Comparison of ENCODE assay signal across 1 cellular context in genomic region chr17:28334666-28335200, GRCh38.
TF ChIP-seq lines count a peak whose summit lies in the region.

No MANE protein-coding gene starts in this region.

TF ChIP-seq in K562, 482 proteins besides CTCF, POLR2A, EP300 and RAD21:
- TF ChIP-seq ZNF639 (CRISPR knock-in tag; conservative IDR thresholded peaks at IDR 0.05 in 1 of 2, IDR thresholded peaks at IDR 0.05 in 1 of 2), result no peak
- TF ChIP-seq ARID1B (IDR thresholded peaks at IDR 0.05), result peak; percentile 18; the same call in 1 of the 2 replicates
- TF ChIP-seq NFATC3 (IDR thresholded peaks at IDR 0.05), result peak; percentile 88
- TF ChIP-seq CEBPG (CRISPR knock-in tag; IDR thresholded peaks at IDR 0.05), result no peak
- no peak for TF ChIP-seq CEBPG (tag; conservative IDR thresholded peaks at IDR 0.05 in 1 of 2, IDR thresholded peaks at IDR 0.05 in 1 of 2)
- no peak for TF ChIP-seq DDX20 (tag; IDR thresholded peaks at IDR 0.05; ENCODE audit: low read depth)
- no peak for TF ChIP-seq RNF2 (IDR thresholded peaks at IDR 0.05)
- TF ChIP-seq HNRNPL (IDR thresholded peaks at IDR 0.05; ENCODE audit: low read depth, low read length), result no peak
- 0 out of 4 replicates have a peak, but pooled peaks of 1 of the 2 experiments have one; percentile 3 for TF ChIP-seq SRF (CRISPR knock-in tag; IDR thresholded peaks at IDR 0.05)
- peak; percentile 39; the same call in 1 of the 2 replicates for TF ChIP-seq SNIP1 (IDR thresholded peaks at IDR 0.05; ENCODE audit: low read depth)
- 0 out of 2 replicates have a peak, but pooled peaks have one; percentile 24 for TF ChIP-seq CTBP1 (IDR thresholded peaks at IDR 0.05; ENCODE audit: borderline replicate concordance)
- peak; percentile 51 for TF ChIP-seq CBFA2T3 (IDR thresholded peaks at IDR 0.05)
- TF ChIP-seq ARNT (IDR thresholded peaks at IDR 0.05), result no peak
- TF ChIP-seq, protein P1, sequence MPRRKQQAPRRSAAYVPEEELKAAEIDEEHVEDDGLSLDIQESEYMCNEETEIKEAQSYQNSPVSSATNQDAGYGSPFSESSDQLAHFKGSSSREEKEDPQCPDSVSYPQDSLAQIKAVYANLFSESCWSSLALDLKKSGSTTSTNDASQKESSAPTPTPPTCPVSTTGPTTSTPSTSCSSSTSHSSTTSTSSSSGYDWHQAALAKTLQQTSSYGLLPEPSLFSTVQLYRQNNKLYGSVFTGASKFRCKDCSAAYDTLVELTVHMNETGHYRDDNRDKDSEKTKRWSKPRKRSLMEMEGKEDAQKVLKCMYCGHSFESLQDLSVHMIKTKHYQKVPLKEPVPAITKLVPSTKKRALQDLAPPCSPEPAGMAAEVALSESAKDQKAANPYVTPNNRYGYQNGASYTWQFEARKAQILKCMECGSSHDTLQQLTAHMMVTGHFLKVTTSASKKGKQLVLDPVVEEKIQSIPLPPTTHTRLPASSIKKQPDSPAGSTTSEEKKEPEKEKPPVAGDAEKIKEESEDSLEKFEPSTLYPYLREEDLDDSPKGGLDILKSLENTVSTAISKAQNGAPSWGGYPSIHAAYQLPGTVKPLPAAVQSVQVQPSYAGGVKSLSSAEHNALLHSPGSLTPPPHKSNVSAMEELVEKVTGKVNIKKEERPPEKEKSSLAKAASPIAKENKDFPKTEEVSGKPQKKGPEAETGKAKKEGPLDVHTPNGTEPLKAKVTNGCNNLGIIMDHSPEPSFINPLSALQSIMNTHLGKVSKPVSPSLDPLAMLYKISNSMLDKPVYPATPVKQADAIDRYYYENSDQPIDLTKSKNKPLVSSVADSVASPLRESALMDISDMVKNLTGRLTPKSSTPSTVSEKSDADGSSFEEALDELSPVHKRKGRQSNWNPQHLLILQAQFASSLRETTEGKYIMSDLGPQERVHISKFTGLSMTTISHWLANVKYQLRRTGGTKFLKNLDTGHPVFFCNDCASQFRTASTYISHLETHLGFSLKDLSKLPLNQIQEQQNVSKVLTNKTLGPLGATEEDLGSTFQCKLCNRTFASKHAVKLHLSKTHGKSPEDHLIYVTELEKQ (CRISPR knock-in tag; IDR thresholded peaks at IDR 0.05), result no peak
- TF ChIP-seq, protein P2, sequence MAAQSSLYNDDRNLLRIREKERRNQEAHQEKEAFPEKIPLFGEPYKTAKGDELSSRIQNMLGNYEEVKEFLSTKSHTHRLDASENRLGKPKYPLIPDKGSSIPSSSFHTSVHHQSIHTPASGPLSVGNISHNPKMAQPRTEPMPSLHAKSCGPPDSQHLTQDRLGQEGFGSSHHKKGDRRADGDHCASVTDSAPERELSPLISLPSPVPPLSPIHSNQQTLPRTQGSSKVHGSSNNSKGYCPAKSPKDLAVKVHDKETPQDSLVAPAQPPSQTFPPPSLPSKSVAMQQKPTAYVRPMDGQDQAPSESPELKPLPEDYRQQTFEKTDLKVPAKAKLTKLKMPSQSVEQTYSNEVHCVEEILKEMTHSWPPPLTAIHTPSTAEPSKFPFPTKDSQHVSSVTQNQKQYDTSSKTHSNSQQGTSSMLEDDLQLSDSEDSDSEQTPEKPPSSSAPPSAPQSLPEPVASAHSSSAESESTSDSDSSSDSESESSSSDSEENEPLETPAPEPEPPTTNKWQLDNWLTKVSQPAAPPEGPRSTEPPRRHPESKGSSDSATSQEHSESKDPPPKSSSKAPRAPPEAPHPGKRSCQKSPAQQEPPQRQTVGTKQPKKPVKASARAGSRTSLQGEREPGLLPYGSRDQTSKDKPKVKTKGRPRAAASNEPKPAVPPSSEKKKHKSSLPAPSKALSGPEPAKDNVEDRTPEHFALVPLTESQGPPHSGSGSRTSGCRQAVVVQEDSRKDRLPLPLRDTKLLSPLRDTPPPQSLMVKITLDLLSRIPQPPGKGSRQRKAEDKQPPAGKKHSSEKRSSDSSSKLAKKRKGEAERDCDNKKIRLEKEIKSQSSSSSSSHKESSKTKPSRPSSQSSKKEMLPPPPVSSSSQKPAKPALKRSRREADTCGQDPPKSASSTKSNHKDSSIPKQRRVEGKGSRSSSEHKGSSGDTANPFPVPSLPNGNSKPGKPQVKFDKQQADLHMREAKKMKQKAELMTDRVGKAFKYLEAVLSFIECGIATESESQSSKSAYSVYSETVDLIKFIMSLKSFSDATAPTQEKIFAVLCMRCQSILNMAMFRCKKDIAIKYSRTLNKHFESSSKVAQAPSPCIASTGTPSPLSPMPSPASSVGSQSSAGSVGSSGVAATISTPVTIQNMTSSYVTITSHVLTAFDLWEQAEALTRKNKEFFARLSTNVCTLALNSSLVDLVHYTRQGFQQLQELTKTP (IDR thresholded peaks at IDR 0.05; ENCODE audit: low read depth in 1 of 2, partially characterized antibody in 2 of 2), result no peak
TF ChIP-seq in K562: peak in this region for 6.
